In the genomic region with DNA sequence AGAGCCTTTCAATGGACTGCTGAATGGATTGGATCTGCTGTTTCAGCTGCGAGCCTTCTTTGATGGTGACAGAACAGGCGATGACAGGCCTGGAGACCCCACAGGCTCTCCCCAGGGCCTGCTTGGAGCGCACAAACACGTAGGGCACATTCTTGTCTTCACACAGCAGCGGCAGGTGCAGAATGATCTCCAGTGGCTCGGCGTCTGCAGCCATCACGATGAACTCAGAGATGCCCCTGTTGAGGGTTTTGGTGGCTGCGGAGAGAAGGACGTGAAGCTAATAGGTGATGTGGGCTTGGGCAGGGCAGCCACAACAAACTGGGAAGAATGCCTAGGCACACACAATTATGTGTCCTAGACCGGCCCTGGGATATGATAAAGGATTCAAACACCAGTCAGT, we compare ENCODE assay signal across 1 cellular context.
TF ChIP-seq lines count a peak whose summit lies in the region.

No MANE protein-coding gene starts in this region.

TF ChIP-seq in K562, 482 proteins besides CTCF, POLR2A, EP300 and RAD21:
- TF ChIP-seq RBFOX2 (IDR thresholded peaks at IDR 0.05; ENCODE audit: low read depth, low read length), result peak; percentile 35; the same call in 1 of the 2 replicates
- TF ChIP-seq MEIS2 (IDR thresholded peaks at IDR 0.05; ENCODE audit: partially characterized antibody), result no peak
